Comparison of ENCODE assay signal across 27 cellular contexts in the genomic region with DNA sequence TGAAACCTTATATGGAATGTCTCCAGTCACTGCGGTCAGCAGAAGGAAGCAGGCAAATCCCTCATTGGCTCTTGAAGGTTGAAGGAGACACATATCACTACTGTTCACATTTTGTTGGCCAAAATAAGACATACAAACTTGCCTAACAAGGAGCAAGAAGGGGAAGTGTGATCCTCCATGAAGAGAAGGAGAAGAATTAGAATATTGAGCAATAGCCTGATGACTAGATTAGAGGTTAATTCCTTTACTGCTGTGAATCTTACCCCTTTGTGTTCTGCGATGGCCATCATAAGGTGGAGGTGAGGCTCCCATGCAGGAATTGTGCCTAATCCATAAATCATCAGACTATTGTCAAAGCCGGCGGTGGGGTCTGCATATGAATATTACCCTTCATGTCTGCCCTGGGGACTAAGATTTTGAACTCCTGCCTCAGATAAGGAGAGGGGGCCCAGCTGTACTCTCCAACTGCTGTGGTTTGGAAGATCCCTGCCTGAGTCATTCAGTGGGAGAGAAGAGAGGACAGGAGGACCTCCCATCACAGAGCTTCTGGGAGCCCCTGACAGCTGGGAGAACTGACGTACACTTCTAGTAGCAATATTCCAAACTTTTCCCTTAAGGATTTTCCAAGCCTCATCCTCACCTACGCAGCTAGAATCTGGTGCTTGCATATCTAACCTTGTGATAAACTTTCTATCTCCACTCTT.
A peak's percentile ranks its signal among the peaks of the same experiment; 100 is the strongest.
DNase-seq lines count a peak whose midpoint lies in the region; ATAC-seq and TF ChIP-seq lines count a peak whose summit lies in the region.
"Had no signal": no experiment of that assay in that cellular context is flagged by ENCODE, and none has a peak within 500 bp of the region (broad histone marks: within the 10 kb centered on the region; RNA-seq: fewer than 3 reads in every experiment).

No MANE protein-coding gene starts in this region.

- no peak overlapping the region for H3K4me3 Mint-ChIP-seq in endodermal cell
- H3K4me3 Mint-ChIP-seq in CD4-positive, alpha-beta T cell: no peak overlapping the region
- H3K4me3 Mint-ChIP-seq: activated CD4-positive, alpha-beta T cell treated with anti-CD3 and anti-CD28 coated beads, Interleukin-2, amount 10 ng/mL, durations not matched to agents 7 days and 5 days; activated T-cell treated with anti-CD3 and anti-CD28 coated beads, Interleukin-2, amount 50 U/mL, for 4 hours; brain; H9; natural killer cell had no signal

- intact Hi-C loops in left ventricle myocardium superior (cut with micrococcal nuclease) (no loop called here), right cardiac atrium (cut with DNase I) (no loop called here), aorta (cut with DNase I) (loop anchor here in 1 of 2 donors (10.0 kb wide), 1 partner anchor 565 kb away; no protein-coding TSS in a partner anchor), esophagus squamous epithelium (cut with DNase I) (no loop called here)
- intact Hi-C loops in CD4-positive, alpha-beta T cell (cut with DNase I, micrococcal nuclease): no loop called here

- no peak for TF ChIP-seq POLR2A in esophagus squamous epithelium (IDR thresholded peaks at IDR 0.05)

- H3K27me3 ChIP-seq in right cardiac atrium (ENCODE audit: control insufficient read depth, insufficient read depth) (no peaks in the 10 kb centered on the region), endodermal cell (ENCODE audit: control insufficient read depth, insufficient read depth, low read length, poor library complexity, severe bottlenecking) (no peaks in the 10 kb centered on the region), aorta (ENCODE audit: control insufficient read depth in 1 of 2, insufficient read depth in 2 of 2, low read length in 1 of 2) (peaks cover 0 to 1% of the 10 kb centered on the region in 2 donors), esophagus squamous epithelium (no peaks in the 10 kb centered on the region)
- no peaks in the 10 kb centered on the region for H3K27me3 ChIP-seq in CD4-positive, alpha-beta T cell (ENCODE audit: control insufficient read depth, insufficient read depth, low read length)
- H3K27me3 ChIP-seq: BE2C, dorsolateral prefrontal cortex, left lung, tibial artery had no signal

- H3K36me3 Mint-ChIP-seq in endodermal cell (ENCODE audit: low read depth): no peaks in the 10 kb centered on the region
- H3K36me3 Mint-ChIP-seq in CD4-positive, alpha-beta T cell (ENCODE audit: low read depth): no peaks in the 10 kb centered on the region
- H3K36me3 Mint-ChIP-seq: brain, natural killer cell had no signal

- DNase-seq in left ventricle myocardium superior (no peak), right cardiac atrium (no peak), NOMO-1 treated with DMSO at 0.1 percent for 48 hours (lab: John Stamatoyannopoulos, UW; ENCODE audit: unreplicated experiment) (peak; percentile 81), endodermal cell (no peak), aorta (no peak), esophagus squamous epithelium (lab: John Stamatoyannopoulos, UW) (no peak)
- DNase-seq in CD4-positive, alpha-beta T cell: no peak
- DNase-seq: activated CD4-positive, alpha-beta T cell treated with anti-CD3 and anti-CD28 coated beads, Interleukin-2, amount 10 ng/mL, durations not matched to agents 7 days and 5 days; activated T-cell treated with anti-CD3 and anti-CD28 coated beads, Interleukin-2, amount 50 U/mL, for 4 hours; BE2C; cerebellar nuclear complex; DMS79; dorsolateral prefrontal cortex; GDM1; H9; KBM-7; left lung; midbrain; MM.1S; natural killer cell; NCI-H446; T-helper 2 cell; tibial artery had no signal

- 74% methylated on average over 6 of the region's 6 CpGs for WGBS in right cardiac atrium
- 82 to 90% methylated on average over 3 to 6 of the region's 6 CpGs for WGBS in endodermal cell (ENCODE audit: insufficient coverage in 1 of 2, insufficient read length in 1 of 2), 2 experiments
- 94 to 95% methylated on average over 6 of the region's 6 CpGs for WGBS in aorta, 2 donors
- WGBS in esophagus squamous epithelium, 2 donors: 70 to 83% methylated on average over 6 of the region's 6 CpGs

- peaks cover 50% of the 10 kb centered on the region for H3K4me1 Mint-ChIP-seq in endodermal cell
- H3K4me1 Mint-ChIP-seq in CD4-positive, alpha-beta T cell (ENCODE audit: low read depth): no peaks in the 10 kb centered on the region
- H3K4me1 Mint-ChIP-seq: activated CD4-positive, alpha-beta T cell treated with anti-CD3 and anti-CD28 coated beads, Interleukin-2, amount 10 ng/mL, durations not matched to agents 7 days and 5 days; natural killer cell had no signal

- CTCF ChIA-PET in CD4-positive, alpha-beta T cell (lab: Charles Lee): no interaction called here

- POLR2A ChIA-PET in CD4-positive, alpha-beta T cell (lab: Charles Lee): interaction anchor here (0.6 kb wide), 1 partner anchor 724 kb away, joined by 5 read pairs; no protein-coding TSS in a partner anchor

- H3K4me1 ChIP-seq in right cardiac atrium (ENCODE audit: control insufficient read depth, insufficient read depth, low read length) (peaks cover 2% of the 10 kb centered on the region), endodermal cell (ENCODE audit: control insufficient read depth, insufficient read depth, low read length) (peaks cover 26% of the 10 kb centered on the region), aorta (ENCODE audit: control insufficient read depth in 1 of 2, insufficient read depth in 2 of 2, low read length in 2 of 2) (no peaks in the 10 kb centered on the region), esophagus squamous epithelium (no peaks in the 10 kb centered on the region)

- H3K4me3 ChIP-seq in right cardiac atrium (ENCODE audit: low read length): no peak overlapping the region
- peak overlapping the region; percentile 54 for H3K4me3 ChIP-seq in endodermal cell (ENCODE audit: low read length)
- no peak overlapping the region for H3K4me3 ChIP-seq in aorta (ENCODE audit: low read length in 2 of 2)
- H3K4me3 ChIP-seq in esophagus squamous epithelium: no peak overlapping the region
- H3K4me3 ChIP-seq: dorsolateral prefrontal cortex, left lung, SK-N-MC, tibial artery had no signal

- H3K27me3 Mint-ChIP-seq in endodermal cell (ENCODE audit: insufficient read depth): no peaks in the 10 kb centered on the region
- peaks cover 9% of the 10 kb centered on the region for H3K27me3 Mint-ChIP-seq in CD4-positive, alpha-beta T cell
- H3K27me3 Mint-ChIP-seq: brain had no signal

- no peak overlapping the region for H3K27ac ChIP-seq in right cardiac atrium (ENCODE audit: low read length)
- H3K27ac ChIP-seq in endodermal cell (ENCODE audit: low read depth, low read length): no peak overlapping the region
- no peak overlapping the region for H3K27ac ChIP-seq in aorta (ENCODE audit: low read depth in 1 of 2, low read length in 2 of 2)
- H3K27ac ChIP-seq in CD4-positive, alpha-beta T cell (ENCODE audit: low read depth, low read length): no peak overlapping the region
- H3K27ac ChIP-seq in esophagus squamous epithelium: no peak overlapping the region
- H3K27ac ChIP-seq: dorsolateral prefrontal cortex, left lung, SK-N-MC, tibial artery, VCaP had no signal

- H3K27ac Mint-ChIP-seq in endodermal cell: peak overlapping the region; percentile 12
- no peak overlapping the region for H3K27ac Mint-ChIP-seq in CD4-positive, alpha-beta T cell
- H3K27ac Mint-ChIP-seq: activated CD4-positive, alpha-beta T cell treated with anti-CD3 and anti-CD28 coated beads, Interleukin-2, amount 10 ng/mL, durations not matched to agents 7 days and 5 days; H9; natural killer cell had no signal

- H3K9ac ChIP-seq in endodermal cell (ENCODE audit: extremely low read depth, low read length, poor library complexity, severe bottlenecking): no peak overlapping the region

- H3K36me3 ChIP-seq in endodermal cell (ENCODE audit: control insufficient read depth, insufficient read depth, low read length) (no peaks in the 10 kb centered on the region), aorta (ENCODE audit: control insufficient read depth in 1 of 2, insufficient read depth in 2 of 2, low read length in 1 of 2) (no peaks in the 10 kb centered on the region), esophagus squamous epithelium (no peaks in the 10 kb centered on the region)
- H3K36me3 ChIP-seq: BE2C, left lung, tibial artery had no signal

- TF ChIP-seq CTCF in endodermal cell (conservative IDR thresholded peaks at IDR 0.05) (no peak), esophagus squamous epithelium (IDR thresholded peaks at IDR 0.05) (no peak)
- no peak for TF ChIP-seq CTCF in CD4-positive, alpha-beta T cell (IDR thresholded peaks at IDR 0.05)

- H3K9me3 ChIP-seq in right cardiac atrium (ENCODE audit: control insufficient read depth, low read length) (no peaks in the 10 kb centered on the region), endodermal cell (ENCODE audit: control insufficient read depth, low read length) (no peaks in the 10 kb centered on the region), aorta (ENCODE audit: control insufficient read depth, low read length) (no peaks in the 10 kb centered on the region), esophagus squamous epithelium (no peaks in the 10 kb centered on the region)
- no peaks in the 10 kb centered on the region for H3K9me3 ChIP-seq in CD4-positive, alpha-beta T cell (ENCODE audit: control insufficient read depth, low read length)
- H3K9me3 ChIP-seq: BE2C, left lung, tibial artery had no signal

- H3K9me3 Mint-ChIP-seq in endodermal cell: no peaks in the 10 kb centered on the region
- no peaks in the 10 kb centered on the region for H3K9me3 Mint-ChIP-seq in CD4-positive, alpha-beta T cell
- H3K9me3 Mint-ChIP-seq: activated CD4-positive, alpha-beta T cell treated with anti-CD3 and anti-CD28 coated beads, Interleukin-2, amount 10 ng/mL, durations not matched to agents 7 days and 5 days; activated T-cell treated with anti-CD3 and anti-CD28 coated beads, Interleukin-2, amount 50 U/mL, for 4 hours; H9; natural killer cell had no signal

- peak; percentile 86 for ATAC-seq in left ventricle myocardium superior
- ATAC-seq in right cardiac atrium: no peak
- ATAC-seq in aorta (ENCODE audit: low FRiP score): no peak
- no peak for ATAC-seq in CD4-positive, alpha-beta T cell (ENCODE audit: poor library complexity)
- ATAC-seq in HG02623 (IDR thresholded peaks at IDR 0.05; ENCODE audit: unreplicated experiment): no peak
- ATAC-seq: activated T-cell treated with anti-CD3 and anti-CD28 coated beads, Interleukin-2, amount 50 U/mL, for 4 hours; left lung; natural killer cell had no signal
